In genomic region chr3:122742234-122742633, GRCh38 we compare ENCODE assay signal across 8 cellular contexts.
"Had no signal": no experiment of that assay in that cellular context is flagged by ENCODE, and none has a peak within 500 bp of the region (broad histone marks: within the 10 kb centered on the region; RNA-seq: fewer than 3 reads in every experiment).

No MANE protein-coding gene starts in this region.

- DNase-seq: IMR-90, KBM-7, KG1 had no signal

- FAIRE-seq: HepG2, HTR-8/SVneo, K562 had no signal

- H3K27ac ChIP-seq: HL-60, KMS-11 had no signal

- H3K4me3 ChIP-seq: K562 had no signal

- ATAC-seq: HepG2, K562 had no signal
